In genomic region chr2:68295523-68295922, GRCh38 we compare ENCODE assay signal across 15 cellular contexts. TPM values are rescaled to one million over a fixed set of nuclear protein-coding genes. Genes with fewer than 3 reads are reported as not detected.
DNase-seq lines count a peak whose midpoint lies in the region; ATAC-seq and TF ChIP-seq lines count a peak whose summit lies in the region.
"Had no signal": no experiment of that assay in that cellular context is flagged by ENCODE, and none has a peak within 500 bp of the region (broad histone marks: within the 10 kb centered on the region; RNA-seq: fewer than 3 reads in every experiment).

No MANE protein-coding gene starts in this region.

- H3K4me2 ChIP-seq in DOHH2 (ENCODE audit: low read length), result peak overlapping the region; percentile 59

- ATAC-seq in GM19351 (IDR thresholded peaks at IDR 0.05; ENCODE audit: unreplicated experiment), result peak; percentile 87
- peak; percentile 90 for ATAC-seq in HG02885 (IDR thresholded peaks at IDR 0.05; ENCODE audit: poor library complexity, unreplicated experiment)
- ATAC-seq: gastroesophageal sphincter; left lung; stimulated activated naive CD8-positive, alpha-beta T cell treated with anti-CD3 and anti-CD28 coated beads, Interleukin-15, Interleukin-2, amounts not matched to agents 100 U/mL and 50 U/mL, for 24 hours had no signal

- H3K27ac ChIP-seq in DOHH2 (ENCODE audit: low read depth, low read length) (peak overlapping the region; percentile 40), brain microvascular endothelial cell (no peak overlapping the region)
- H3K27ac ChIP-seq: adrenal gland, gastroesophageal sphincter, left lung had no signal

- intact Hi-C loops in posterior vena cava (cut with DNase I), result no loop called here

- no peaks in the 10 kb centered on the region for H3K9me3 ChIP-seq in DOHH2 (ENCODE audit: control insufficient read depth, insufficient read depth, low read length)
- H3K9me3 ChIP-seq: adrenal gland, gastroesophageal sphincter, left lung had no signal

- H3K27me3 ChIP-seq in DOHH2 (ENCODE audit: control insufficient read depth, low read length), result no peaks in the 10 kb centered on the region
- no peaks in the 10 kb centered on the region for H3K27me3 ChIP-seq in brain microvascular endothelial cell (replicated peaks)
- H3K27me3 ChIP-seq: adrenal gland, gastroesophageal sphincter, left lung had no signal

- H3F3A ChIP-seq in DOHH2 (ENCODE audit: control insufficient read depth, insufficient read depth), result no peaks in the 10 kb centered on the region

- H3K79me2 ChIP-seq in DOHH2 (ENCODE audit: control insufficient read depth, low read length), result no peaks in the 10 kb centered on the region

- H3K9me2 ChIP-seq in DOHH2 (replicated peaks; ENCODE audit: control insufficient read depth, low read length), result no peaks in the 10 kb centered on the region

- H4K20me1 ChIP-seq in DOHH2 (ENCODE audit: control insufficient read depth, insufficient read depth, low read depth, low read length), result no peaks in the 10 kb centered on the region

- no peak for TF ChIP-seq CTCF in DOHH2 (IDR thresholded peaks at IDR 0.05; ENCODE audit: low read depth, low read length, poor library complexity, severe bottlenecking)
- TF ChIP-seq CTCF in brain microvascular endothelial cell (IDR thresholded peaks at IDR 0.05; ENCODE audit: low read depth, low read length, missing control alignments), result no peak

- peaks cover 29% of the 10 kb centered on the region for H3K4me1 ChIP-seq in DOHH2 (ENCODE audit: control insufficient read depth, low read length)
- H3K4me1 ChIP-seq: adrenal gland, gastroesophageal sphincter had no signal

- DNase-seq in OCI-M1 (lab: John Stamatoyannopoulos, UW) (peak; percentile 15), brain microvascular endothelial cell (no peak), posterior vena cava (ENCODE audit: low spot score) (no peak)
- DNase-seq in stimulated activated CD4-positive, alpha-beta T cell treated with anti-CD3 and anti-CD28 coated beads, Interleukin-12 subunit alpha, Interleukin-12 subunit beta, amount 100 ng/mL, for 4 hours, result no peak
- DNase-seq in effector CD4-positive, alpha-beta T cell, result no peak
- DNase-seq: adrenal gland; left lung; NCI-H1105 treated with DMSO at 0.1 percent for 48 hours; NCI-H748 treated with DMSO at 0.1 percent for 48 hours; stimulated activated naive CD8-positive, alpha-beta T cell treated with anti-CD3 and anti-CD28 coated beads, Interleukin-15, Interleukin-2, amounts not matched to agents 100 U/mL and 50 U/mL, for 24 hours; SW 1271 had no signal

- in situ Hi-C loops in brain microvascular endothelial cell (cut with HindIII; ENCODE audit: low pct_ligation_motif_present, low sequenced_read_pairs), result no loop called here

- H3K36me3 ChIP-seq in DOHH2 (ENCODE audit: control insufficient read depth, low read length) (no peaks in the 10 kb centered on the region), brain microvascular endothelial cell (replicated peaks) (no peaks in the 10 kb centered on the region)
- H3K36me3 ChIP-seq: adrenal gland, left lung had no signal

- H3K4me3 ChIP-seq in DOHH2 (ENCODE audit: low read length) (peak overlapping the region; percentile 21; the same call in 1 of the 2 replicates), brain microvascular endothelial cell (ENCODE audit: low read depth, low read length) (no peak overlapping the region)
- H3K4me3 ChIP-seq: adrenal gland, gastroesophageal sphincter, left lung had no signal

RNA-seq across cellular contexts. Expression of gene CNRIP1, which starts 24.2 kb away (rescaled TPM):
- 10 to 100 TPM; 27.6 to 32.2 TPM for total RNA-seq in posterior vena cava

RNA-seq across cellular contexts. Expression of gene PPP3R1, which starts 43.2 kb away (rescaled TPM):
- 10 to 100 TPM; 46.3 to 47.2 TPM for total RNA-seq in posterior vena cava
